15 cellular contexts compared by ENCODE assay signal in the genomic region with DNA sequence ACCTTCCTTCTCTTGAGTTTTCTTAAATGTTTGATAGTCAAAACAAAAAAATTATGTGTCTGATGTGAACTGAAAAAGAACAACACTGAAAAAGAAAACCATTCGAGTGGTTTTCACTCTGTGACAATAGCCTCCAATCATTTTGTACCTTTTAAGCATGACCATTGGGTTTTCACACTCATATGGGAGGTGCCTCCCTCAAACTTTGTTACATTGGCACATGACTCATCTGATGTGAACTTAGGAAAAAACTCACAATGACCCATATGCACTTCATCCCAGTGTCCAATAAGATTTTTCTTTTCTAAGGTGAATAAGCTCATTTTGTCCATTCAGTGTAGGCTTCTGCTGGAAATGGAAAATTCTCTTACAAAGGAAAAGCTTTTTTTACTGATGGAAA.
DNase-seq lines count a peak whose midpoint lies in the region; ATAC-seq, FAIRE-seq and TF ChIP-seq lines count a peak whose summit lies in the region.
"Had no signal": no experiment of that assay in that cellular context is flagged by ENCODE, and none has a peak within 500 bp of the region (broad histone marks: within the 10 kb centered on the region; RNA-seq: fewer than 3 reads in every experiment).

No MANE protein-coding gene starts in this region.

- H2AFZ ChIP-seq in Loucy (ENCODE audit: low read length) (0 out of 2 replicates have a peak overlapping the region, but pooled peaks have one; percentile 20), GM12878 (ENCODE audit: control insufficient read depth, low read depth, low read length) (peak overlapping the region; percentile 37)

- RAD21 ChIA-PET in GM12878 (lab: Charles Lee; ENCODE audit: unreplicated experiment), result interaction anchor here (0.7 kb wide), 1 partner anchor 689 kb away, joined by 3 read pairs; no protein-coding TSS in a partner anchor

- FAIRE-seq in GM12878 (lab: Jason Lieb, UNC), result no peak

- no peak overlapping the region for H3K4me3 ChIP-seq in Loucy (ENCODE audit: low read length, poor library complexity, severe bottlenecking)
- no peak overlapping the region for H3K4me3 ChIP-seq in GM12878
- H3K4me3 ChIP-seq in colonic mucosa, result no peak overlapping the region
- H3K4me3 ChIP-seq: left lung, sigmoid colon had no signal

- DNase-seq in EH (ENCODE audit: low read depth) (peak; percentile 61), GM12878 (ENCODE audit: low read depth, low spot score) (peak; percentile 15), kidney tubule cell (ENCODE audit: low spot score) (peak; percentile 71), colonic mucosa (no peak)
- DNase-seq in stimulated activated CD4-positive, alpha-beta T cell treated with anti-CD3 and anti-CD28 coated beads, Interleukin-15, amount 100 ng/mL, for 24 hours, result no peak
- DNase-seq: activated CD8-positive, alpha-beta memory T cell treated with anti-CD3 and anti-CD28 coated beads, Interleukin-2, amount 50 U/mL, for 48 hours; anterior cingulate cortex; CD4-positive, alpha-beta T cell; left lung; NCI-H187 treated with DMSO at 0.1 percent for 48 hours; nephron progenitor cell; sigmoid colon had no signal

- H3F3A ChIP-seq in Loucy (ENCODE audit: low read depth), result no peaks in the 10 kb centered on the region

- intact Hi-C loops in GM12878 (cut with micrococcal nuclease; ENCODE audit: unreplicated experiment) (no loop called here), colonic mucosa (cut with DNase I) (no loop called here)

- no peak for TF ChIP-seq POLR2A in GM12878 (IDR thresholded peaks at IDR 0.05; ENCODE audit: low read depth, low read length)

- H3K27me3 ChIP-seq in Loucy (ENCODE audit: insufficient read depth, low read length, poor library complexity, severe bottlenecking), result no peaks in the 10 kb centered on the region
- H3K27me3 ChIP-seq in GM12878 (replicated peaks in 1 of 2; ENCODE audit: control insufficient read depth in 2 of 2, insufficient read depth in 2 of 2, low read length in 1 of 2), result no peaks in the 10 kb centered on the region
- H3K27me3 ChIP-seq in colonic mucosa, result no peaks in the 10 kb centered on the region
- H3K27me3 ChIP-seq: left lung, sigmoid colon had no signal

- H4K20me1 ChIP-seq in Loucy (ENCODE audit: insufficient read depth, low read length, poor library complexity, severe bottlenecking), result no peaks in the 10 kb centered on the region
- H4K20me1 ChIP-seq in GM12878 (ENCODE audit: control insufficient read depth, insufficient read depth), result no peaks in the 10 kb centered on the region

- POLR2A ChIA-PET in GM12878 (lab: Charles Lee), result no interaction called here

- H3K9ac ChIP-seq in Loucy (ENCODE audit: low read depth, low read length, poor library complexity, severe bottlenecking) (no peak overlapping the region), GM12878 (ENCODE audit: control insufficient read depth, insufficient read depth, low read length) (no peak overlapping the region), colonic mucosa (ENCODE audit: low read depth in 2 of 2, low read length in 2 of 2) (no peak overlapping the region)

- no peak for TF ChIP-seq RAD21 in GM12878 (IDR thresholded peaks at IDR 0.05; ENCODE audit: insufficient read depth, low read depth, low read length)

- 0% methylated on average over 1 of the region's 1 CpG for WGBS in GM12878 (ENCODE audit: insufficient coverage, insufficient replicate concordance, low lambda C conversion rate, missing lambda C conversion rate)

- no peak overlapping the region for H3K27ac ChIP-seq in GM12878 (ENCODE audit: control insufficient read depth, insufficient read depth)
- H3K27ac ChIP-seq in colonic mucosa, result no peak overlapping the region
- H3K27ac ChIP-seq: left lung, sigmoid colon had no signal

- SMC1A ChIA-PET in GM12878 (lab: Charles Lee; ENCODE audit: uncharacterized antibody, unreplicated experiment), result no interaction called here

- peak; percentile 78 for ATAC-seq in GM12878
- no peak for ATAC-seq in HG03175 (IDR thresholded peaks at IDR 0.05; ENCODE audit: unreplicated experiment)
- ATAC-seq in GM19023 (IDR thresholded peaks at IDR 0.05; ENCODE audit: unreplicated experiment), result no peak
- ATAC-seq: left lung had no signal

- H3K79me2 ChIP-seq in Loucy (ENCODE audit: insufficient read depth, low read length) (no peaks in the 10 kb centered on the region), GM12878 (ENCODE audit: control insufficient read depth, insufficient read depth, low read length) (no peaks in the 10 kb centered on the region)

- H3K4me2 ChIP-seq in Loucy (ENCODE audit: low read depth, low read length, poor library complexity, severe bottlenecking) (no peak overlapping the region), GM12878 (ENCODE audit: control insufficient read depth, insufficient read depth) (0 out of 2 replicates have a peak overlapping the region, but pooled peaks have one; percentile 17)

- TF ChIP-seq CTCF in Loucy (conservative IDR thresholded peaks at IDR 0.05; ENCODE audit: low read length) (no peak), GM12878 (IDR thresholded peaks at IDR 0.05 in 2 of 3, conservative IDR thresholded peaks at IDR 0.05 in 1 of 3; ENCODE audit: control insufficient read depth in 2 of 3, extremely low read depth in 1 of 3, insufficient read depth in 1 of 3, low read depth in 3 of 3, low read length in 3 of 3) (no peak), colonic mucosa (IDR thresholded peaks at IDR 0.05) (no peak)

- no peaks in the 10 kb centered on the region for H3K36me3 ChIP-seq in Loucy (ENCODE audit: insufficient read depth, low read length)
- no peaks in the 10 kb centered on the region for H3K36me3 ChIP-seq in GM12878 (ENCODE audit: control insufficient read depth in 2 of 2, insufficient read depth in 2 of 2, low read length in 1 of 2)
- no peaks in the 10 kb centered on the region for H3K36me3 ChIP-seq in colonic mucosa

- no TSS peak for BruUV-seq in GM12878 (replicated peaks; lab: Mats Ljungman, UMichigan)

- in situ Hi-C loops in GM12878 (cut with MboI), result no loop called here

- CTCF ChIA-PET in GM12878 (lab: Yijun Ruan, JAX), result no interaction called here

- no peaks in the 10 kb centered on the region for H3K9me2 ChIP-seq in Loucy (replicated peaks; ENCODE audit: low read depth, low read length)

- no peak for TF ChIP-seq EP300 in GM12878 (IDR thresholded peaks at IDR 0.05; ENCODE audit: borderline replicate concordance in 1 of 2, control insufficient read depth in 1 of 2, low read depth in 2 of 2, low read length in 2 of 2)

- H3K4me1 ChIP-seq in Loucy (ENCODE audit: insufficient read depth, low read length, poor library complexity, severe bottlenecking) (no peaks in the 10 kb centered on the region), GM12878 (ENCODE audit: control insufficient read depth, insufficient read depth, low read length) (no peaks in the 10 kb centered on the region), colonic mucosa (no peaks in the 10 kb centered on the region)
- H3K4me1 ChIP-seq: left lung, sigmoid colon had no signal

- H3K9me3 ChIP-seq in Loucy (ENCODE audit: insufficient read depth, low read depth, low read length) (no peaks in the 10 kb centered on the region), GM12878 (replicated peaks; ENCODE audit: control insufficient read depth, insufficient read depth, low read length) (no peaks in the 10 kb centered on the region), colonic mucosa (no peaks in the 10 kb centered on the region)
- H3K9me3 ChIP-seq: left lung, sigmoid colon had no signal

TF ChIP-seq in GM12878, 131 proteins besides CTCF, POLR2A, EP300 and RAD21:
- no peak for TF ChIP-seq RAD51 (IDR thresholded peaks at IDR 0.05)
- TF ChIP-seq EZH2 (IDR thresholded peaks at IDR 0.05; ENCODE audit: borderline replicate concordance, control insufficient read depth, low read depth, low read length), result no peak
- no peak for TF ChIP-seq TARDBP (IDR thresholded peaks at IDR 0.05; ENCODE audit: borderline replicate concordance)
- TF ChIP-seq SREBF1 (IDR thresholded peaks at IDR 0.05; ENCODE audit: low read length), result no peak
- no peak for TF ChIP-seq ZBTB11 (CRISPR knock-in tag; IDR thresholded peaks at IDR 0.05)
- no peak for TF ChIP-seq MYC (IDR thresholded peaks at IDR 0.05; ENCODE audit: insufficient read depth, insufficient read length, insufficient replicate concordance, low read length, severe bottlenecking)
- TF ChIP-seq EGR1 (IDR thresholded peaks at IDR 0.05; ENCODE audit: borderline replicate concordance in 1 of 2, low read depth in 2 of 2, low read length in 2 of 2), result no peak
- TF ChIP-seq ATF2 (IDR thresholded peaks at IDR 0.05; ENCODE audit: low read length), result no peak

Comparison
In these comparisons a context has a peak if more than half of its experiments do, and no peak if none do; other contexts are left out.
1. DNase-seq: peak in EH (single experiment), GM12878 (single experiment) and kidney tubule cell (single experiment); none in colonic mucosa (single experiment) and stimulated activated CD4-positive, alpha-beta T cell treated with anti-CD3 and anti-CD28 coated beads, Interleukin-15, amount 100 ng/mL, for 24 hours (single experiment).